Comparison of ENCODE assay signal across 38 cellular contexts in genomic region chrX:45150821-45151220, GRCh38. TPM values are rescaled to one million over a fixed set of nuclear protein-coding genes. Genes with fewer than 3 reads are reported as not detected.
"Had no signal": no experiment of that assay in that cellular context is flagged by ENCODE, and none has a peak within 500 bp of the region (broad histone marks: within the 10 kb centered on the region; RNA-seq: fewer than 3 reads in every experiment).

No MANE protein-coding gene starts in this region.

- H3K36me3 ChIP-seq: MG63 had no signal

- H3K27ac ChIP-seq: KMS-11 had no signal

- DNase-seq: Karpas-422, Kasumi-1, KG1, MG63, MM.1S, MV-4-11, NCI-H1048, NCI-H1092, NCI-H1092 treated with DMSO at 0.1 percent for 48 hours, NCI-H1105, NCI-H1105 treated with DMSO at 0.1 percent for 48 hours, NCI-H1417, NCI-H1417 treated with DMSO at 0.1 percent for 48 hours, NCI-H1436, NCI-H1436 treated with DMSO at 0.1 percent for 48 hours, NCI-H146, NCI-H1694, NCI-H1694 treated with DMSO at 0.1 percent for 48 hours, NCI-H187, NCI-H187 treated with DMSO at 0.1 percent for 48 hours, NCI-H1930, NCI-H2029, NCI-H2029 treated with DMSO at 0.1 percent for 48 hours, NCI-H2081, NCI-H2081 treated with DMSO at 0.1 percent for 48 hours, NCI-H2107, NCI-H2171, NCI-H2171 treated with DMSO at 0.1 percent for 48 hours, NCI-H2227 treated with DMSO at 0.1 percent for 48 hours, NCI-H226, NCI-H345, NCI-H446, NCI-H446 treated with DMSO at 0.1 percent for 48 hours had no signal

- H3K4me3 ChIP-seq: MG63 had no signal

- H3K27me3 ChIP-seq: MG63 had no signal

- H3K9me3 ChIP-seq: MG63 had no signal

RNA-seq across cellular contexts. Expression of gene DIPK2B, which starts 49.9 kb away (rescaled TPM):
- total RNA-seq: LHCN-M2, M059J, MCF 10A, NCI-H460 had no signal
